Comparison of ENCODE assay signal across 18 cellular contexts in the genomic region with DNA sequence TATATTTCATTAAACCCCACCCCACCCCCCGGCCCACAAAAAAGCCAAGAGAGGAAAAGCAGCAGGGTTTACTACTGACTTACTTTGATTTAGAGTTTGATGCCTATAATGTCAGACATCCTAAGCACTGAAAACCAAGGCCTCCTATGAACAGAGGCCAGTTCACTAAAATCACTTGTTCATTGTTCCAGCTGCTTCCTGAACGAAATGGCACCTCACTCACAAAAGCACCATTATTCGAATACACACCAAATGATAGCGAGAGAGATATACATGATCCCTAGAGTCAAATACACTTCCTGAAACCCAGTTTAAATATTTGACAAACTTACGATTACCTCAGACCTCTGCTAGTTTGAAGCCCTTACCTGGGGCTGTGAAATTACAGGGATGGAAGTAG.
DNase-seq lines count a peak whose midpoint lies in the region; ATAC-seq and TF ChIP-seq lines count a peak whose summit lies in the region.
"Had no signal": no experiment of that assay in that cellular context is flagged by ENCODE, and none has a peak within 500 bp of the region (broad histone marks: within the 10 kb centered on the region; RNA-seq: fewer than 3 reads in every experiment).

No MANE protein-coding gene starts in this region.

- H3T11ph ChIP-seq in H9 (ENCODE audit: low read length): no peak overlapping the region

- POLR2A ChIA-PET in naive thymus-derived CD4-positive, alpha-beta T cell (lab: Charles Lee): no interaction called here

- H3K27me3 Mint-ChIP-seq in H9 (ENCODE audit: low read depth): no peaks in the 10 kb centered on the region
- H3K27me3 Mint-ChIP-seq in naive thymus-derived CD4-positive, alpha-beta T cell: peaks cover 0 to 4% (median 0%) of the 10 kb centered on the region in 5 donors

- no CpG with 5 or more reads among the region's 5 CpGs for WGBS in H9 (ENCODE audit: extremely low coverage, insufficient read length, low lambda C conversion rate)

- H3K23me2 ChIP-seq in H9 (ENCODE audit: insufficient read length, low read depth, low read length, poor library complexity, severe bottlenecking): no peaks in the 10 kb centered on the region

- H3K27me3 ChIP-seq in H9 (ENCODE audit: insufficient read depth, low read length): no peaks in the 10 kb centered on the region
- H3K27me3 ChIP-seq in naive thymus-derived CD4-positive, alpha-beta T cell (ENCODE audit: control insufficient read depth in 2 of 2, insufficient read depth in 2 of 2, low read length in 2 of 2): no peaks in the 10 kb centered on the region
- H3K27me3 ChIP-seq: MG63 had no signal

- peak; percentile 21 for ATAC-seq in left colon
- ATAC-seq in naive thymus-derived CD4-positive, alpha-beta T cell: no peak
- ATAC-seq: A549, Panc1 had no signal

- no peak overlapping the region for H3K4ac ChIP-seq in H9 (ENCODE audit: low read depth, low read length)

- H3K4me3 ChIP-seq in naive thymus-derived CD4-positive, alpha-beta T cell (ENCODE audit: low read length): no peak overlapping the region
- H3K4me3 ChIP-seq: A549, HAP-1, MG63 had no signal

- H3K27ac ChIP-seq in H9 (ENCODE audit: insufficient read length, low read depth, low read length): no peak overlapping the region
- peak overlapping the region; percentile 68 for H3K27ac ChIP-seq in angular gyrus (ENCODE audit: low read depth, low read length)
- peak overlapping the region; percentile 66 for H3K27ac ChIP-seq in temporal lobe (ENCODE audit: low read depth, low read length)
- no peak overlapping the region for H3K27ac ChIP-seq in naive thymus-derived CD4-positive, alpha-beta T cell (ENCODE audit: low read depth, low read length)
- H3K27ac ChIP-seq: A549, C4-2B had no signal

- H3K4me1 ChIP-seq in H9 (ENCODE audit: insufficient read depth, low read length): no peaks in the 10 kb centered on the region
- H3K4me1 ChIP-seq in naive thymus-derived CD4-positive, alpha-beta T cell (ENCODE audit: control insufficient read depth in 2 of 2, insufficient read depth in 2 of 2, low read length in 2 of 2): no peaks in the 10 kb centered on the region
- H3K4me1 ChIP-seq: HAP-1 had no signal

- peaks cover 12 to 14% of the 10 kb centered on the region in 2 experiments for H3K4me1 Mint-ChIP-seq in H9
- no peaks in the 10 kb centered on the region for H3K4me1 Mint-ChIP-seq in naive thymus-derived CD4-positive, alpha-beta T cell

- no peak overlapping the region for H4K5ac ChIP-seq in H9 (ENCODE audit: insufficient read length, low read depth, low read length)

- no peaks in the 10 kb centered on the region for H3K36me3 Mint-ChIP-seq in H9 (ENCODE audit: insufficient read depth in 1 of 3, low read depth in 3 of 3)
- no peaks in the 10 kb centered on the region for H3K36me3 Mint-ChIP-seq in naive thymus-derived CD4-positive, alpha-beta T cell

- no peak overlapping the region for H3K4me2 ChIP-seq in H9 (ENCODE audit: insufficient read depth, insufficient read length, low read length)
- H3K4me2 ChIP-seq: A549 had no signal

- H2BK120ac ChIP-seq in H9 (ENCODE audit: low read depth, low read length, poor library complexity, severe bottlenecking): no peak overlapping the region

- H3K18ac ChIP-seq in H9 (ENCODE audit: insufficient read length, low read depth, low read length): no peak overlapping the region

- no peaks in the 10 kb centered on the region for H3K79me2 ChIP-seq in H9 (ENCODE audit: insufficient read depth, low read length)

- H2AFZ ChIP-seq in H9 (ENCODE audit: low read length): no peak overlapping the region

- DNase-seq in H9 (no peak), left colon (no peak), medulla oblongata (ENCODE audit: extremely low spot score) (no peak), NCI-H524 treated with DMSO at 0.1 percent for 48 hours (lab: John Stamatoyannopoulos, UW) (no peak)
- DNase-seq in naive thymus-derived CD4-positive, alpha-beta T cell: no peak
- DNase-seq: IMR-90, Karpas-422, MG63, NCI-H1092, NCI-H146, NCI-H2081, Right ventricle myocardium superior had no signal

- H2BK20ac ChIP-seq in H9 (ENCODE audit: low read depth, low read length, poor library complexity, severe bottlenecking): no peak overlapping the region

- no peak overlapping the region for H2AK5ac ChIP-seq in H9 (ENCODE audit: insufficient read length, low read length)

- H2BK5ac ChIP-seq in H9 (ENCODE audit: insufficient read length, low read length): no peak overlapping the region

- no peaks in the 10 kb centered on the region for H3K9me3 ChIP-seq in H9 (ENCODE audit: control insufficient read depth, low read depth, low read length)
- H3K9me3 ChIP-seq in naive thymus-derived CD4-positive, alpha-beta T cell (ENCODE audit: control insufficient read depth in 2 of 3, low read length in 3 of 3): no peaks in the 10 kb centered on the region
- H3K9me3 ChIP-seq: A549, HAP-1, MG63 had no signal

- no peak overlapping the region for H3K4me3 Mint-ChIP-seq in H9
- no peak overlapping the region for H3K4me3 Mint-ChIP-seq in naive thymus-derived CD4-positive, alpha-beta T cell

- H2BK15ac ChIP-seq in H9 (ENCODE audit: low read depth, low read length): no peak overlapping the region

- H3K27ac Mint-ChIP-seq in H9: peak overlapping the region in 2 of 3 experiments; percentile 45 to 74; a peak in 4 of 7 replicates
- no peak overlapping the region for H3K27ac Mint-ChIP-seq in naive thymus-derived CD4-positive, alpha-beta T cell

- H3K36me3 ChIP-seq in naive thymus-derived CD4-positive, alpha-beta T cell (ENCODE audit: control insufficient read depth in 2 of 3, insufficient read depth in 3 of 3, low read length in 3 of 3): no peaks in the 10 kb centered on the region
- H3K36me3 ChIP-seq: HAP-1 had no signal

- no peak overlapping the region for H4K91ac ChIP-seq in H9 (ENCODE audit: insufficient read length, low read depth, low read length)

- H4K8ac ChIP-seq in H9 (replicated peaks; ENCODE audit: insufficient read length, low read depth, low read length): no peak overlapping the region

- no peaks in the 10 kb centered on the region for H4K20me1 ChIP-seq in H9 (ENCODE audit: control insufficient read depth, insufficient read depth, insufficient read length)

- no peak overlapping the region for H2BK12ac ChIP-seq in H9 (ENCODE audit: insufficient read length, low read depth, low read length)

- no peaks in the 10 kb centered on the region for H3K79me1 ChIP-seq in H9 (ENCODE audit: insufficient read depth, low read depth, low read length, poor library complexity, severe bottlenecking)

- no peak overlapping the region for H3K56ac ChIP-seq in H9 (ENCODE audit: insufficient read length, low read depth, low read length)

- no peak overlapping the region for H3K23ac ChIP-seq in H9 (ENCODE audit: insufficient read length, low read depth, low read length)

- no peak overlapping the region for H3K9ac ChIP-seq in H9 (ENCODE audit: extremely low read depth, insufficient read length, low read length)

- no peak for TF ChIP-seq CTCF in H9 (conservative IDR thresholded peaks at IDR 0.05)

- H3K14ac ChIP-seq in H9 (ENCODE audit: insufficient read depth, low read length): no peak overlapping the region

- CTCF ChIA-PET in naive thymus-derived CD4-positive, alpha-beta T cell (lab: Charles Lee): no interaction called here

- intact Hi-C loops in left colon (cut with DNase I, micrococcal nuclease): no loop called here
- intact Hi-C loops in naive thymus-derived CD4-positive, alpha-beta T cell (cut with micrococcal nuclease): no loop called here

- H3K9me3 Mint-ChIP-seq in H9: no peaks in the 10 kb centered on the region
- H3K9me3 Mint-ChIP-seq in naive thymus-derived CD4-positive, alpha-beta T cell: peaks cover 0 to 13% (median 0%) of the 10 kb centered on the region in 11 donors

Comparison
In these comparisons a context has a peak if more than half of its experiments do, and no peak if none do; other contexts are left out.
1. H3K27ac ChIP-seq: peak in angular gyrus (single experiment) and temporal lobe (single experiment); none in H9 (single experiment) and naive thymus-derived CD4-positive, alpha-beta T cell (single experiment).
2. H3K27ac Mint-ChIP-seq: peak in H9 (2 of 3); none in naive thymus-derived CD4-positive, alpha-beta T cell (0 of 9).